Comparison of ENCODE assay signal across 30 cellular contexts in genomic region chr13:28778308-28779215, GRCh38. TPM values are rescaled to one million over a fixed set of nuclear protein-coding genes. Genes with fewer than 3 reads are reported as not detected.
"Had no signal": no experiment of that assay in that cellular context is flagged by ENCODE, and none has a peak within 500 bp of the region (broad histone marks: within the 10 kb centered on the region; RNA-seq: fewer than 3 reads in every experiment).

No MANE protein-coding gene starts in this region.

- H3K4me1 Mint-ChIP-seq: activated CD4-positive, alpha-beta memory T cell treated with anti-CD3 and anti-CD28 coated beads, Interleukin-2, amount 10 ng/mL, durations not matched to agents 7 days and 5 days; activated CD4-positive, alpha-beta T cell treated with anti-CD3 and anti-CD28 coated beads, Interleukin-2, amount 10 ng/mL, durations not matched to agents 7 days and 5 days; activated naive CD4-positive, alpha-beta T cell treated with anti-CD3 and anti-CD28 coated beads, Interleukin-2, amount 10 ng/mL, durations not matched to agents 7 days and 5 days; activated naive CD8-positive, alpha-beta T cell treated with anti-CD3 and anti-CD28 coated beads, Interleukin-2, amount 10 ng/mL, durations not matched to agents 7 days and 5 days; central memory CD8-positive, alpha-beta T cell; endodermal cell; WTC11 had no signal

- ATAC-seq: activated naive CD4-positive, alpha-beta T cell treated with anti-CD3 and anti-CD28 coated beads, Interleukin-2, amount 50 U/mL, for 72 hours; activated T-cell treated with anti-CD3 and anti-CD28 coated beads, Interleukin-2, amount 50 U/mL, for 72 hours; esophagus mucosa; WTC11 had no signal

- H3K4me3 ChIP-seq: coronary artery, dorsolateral prefrontal cortex had no signal

- DNase-seq: activated CD4-positive, alpha-beta memory T cell treated with anti-CD3 and anti-CD28 coated beads, Interleukin-2, amount 10 ng/mL, durations not matched to agents 7 days and 5 days; activated CD4-positive, alpha-beta T cell treated with anti-CD3 and anti-CD28 coated beads for 1 hour; activated CD4-positive, alpha-beta T cell treated with anti-CD3 and anti-CD28 coated beads for 4 hours; activated CD4-positive, alpha-beta T cell treated with anti-CD3 and anti-CD28 coated beads, Interleukin-2, amount 10 ng/mL, durations not matched to agents 7 days and 5 days; activated CD4-positive, alpha-beta T cell treated with anti-CD3 and anti-CD28 coated beads, Interleukin-2, amount 50 U/mL, for 4 hours; activated CD8-positive, alpha-beta memory T cell treated with anti-CD3 and anti-CD28 coated beads, Interleukin-2, amount 50 U/mL, for 48 hours; activated gamma-delta T cell; activated naive CD4-positive, alpha-beta T cell; activated naive CD4-positive, alpha-beta T cell treated with anti-CD3 and anti-CD28 coated beads, Interleukin-2, amount 10 ng/mL, durations not matched to agents 7 days and 5 days; activated naive CD8-positive, alpha-beta T cell treated with anti-CD3 and anti-CD28 coated beads, Interleukin-2, amount 10 ng/mL, durations not matched to agents 7 days and 5 days; activated T-cell treated with anti-CD3 and anti-CD28 coated beads for 4 hours; activated T-cell treated with anti-CD3 and anti-CD28 coated beads, Interleukin-2, amount 50 U/mL, for 24 hours; activated T-cell treated with anti-CD3 and anti-CD28 coated beads, Interleukin-2, amount 50 U/mL, for 72 hours; brain microvascular endothelial cell; dorsolateral prefrontal cortex; effector memory CD4-positive, alpha-beta T cell; endodermal cell; foreskin fibroblast; glutamatergic neuron; T-helper 2 cell had no signal

- H3K36me3 ChIP-seq: brain microvascular endothelial cell had no signal

- H3K27me3 ChIP-seq: brain microvascular endothelial cell, dorsolateral prefrontal cortex had no signal

- H3K27ac Mint-ChIP-seq: activated CD4-positive, alpha-beta memory T cell treated with anti-CD3 and anti-CD28 coated beads, Interleukin-2, amount 10 ng/mL, durations not matched to agents 7 days and 5 days; activated CD4-positive, alpha-beta T cell treated with anti-CD3 and anti-CD28 coated beads, Interleukin-2, amount 10 ng/mL, durations not matched to agents 7 days and 5 days; activated naive CD4-positive, alpha-beta T cell treated with anti-CD3 and anti-CD28 coated beads, Interleukin-2, amount 10 ng/mL, durations not matched to agents 7 days and 5 days; activated naive CD4-positive, alpha-beta T cell treated with anti-CD3 and anti-CD28 coated beads, Interleukin-2, amount 50 U/mL, for 72 hours; activated naive CD8-positive, alpha-beta T cell treated with anti-CD3 and anti-CD28 coated beads, Interleukin-2, amount 10 ng/mL, durations not matched to agents 7 days and 5 days; activated T-cell treated with anti-CD3 and anti-CD28 coated beads, Interleukin-2, amount 50 U/mL, for 24 hours; activated T-cell treated with anti-CD3 and anti-CD28 coated beads, Interleukin-2, amount 50 U/mL, for 72 hours; dendritic cell treated with granulocyte-macrophage colony-stimulating factor and Interleukin-4, amounts not matched to agents 40 ng/mL and 50 ng/mL, for 4 days; endodermal cell; WTC11 had no signal

- H3K36me3 Mint-ChIP-seq: activated naive CD4-positive, alpha-beta T cell treated with anti-CD3 and anti-CD28 coated beads, Interleukin-2, amount 10 ng/mL, durations not matched to agents 7 days and 5 days; activated naive CD8-positive, alpha-beta T cell treated with anti-CD3 and anti-CD28 coated beads, Interleukin-2, amount 10 ng/mL, durations not matched to agents 7 days and 5 days had no signal

- H3K4me3 Mint-ChIP-seq: activated CD4-positive, alpha-beta memory T cell treated with anti-CD3 and anti-CD28 coated beads, Interleukin-2, amount 10 ng/mL, durations not matched to agents 7 days and 5 days; activated CD4-positive, alpha-beta T cell treated with anti-CD3 and anti-CD28 coated beads, Interleukin-2, amount 10 ng/mL, durations not matched to agents 7 days and 5 days; activated naive CD4-positive, alpha-beta T cell treated with anti-CD3 and anti-CD28 coated beads, Interleukin-2, amount 10 ng/mL, durations not matched to agents 7 days and 5 days; activated naive CD8-positive, alpha-beta T cell treated with anti-CD3 and anti-CD28 coated beads, Interleukin-2, amount 10 ng/mL, durations not matched to agents 7 days and 5 days; activated T-cell treated with anti-CD3 and anti-CD28 coated beads, Interleukin-2, amount 50 U/mL, for 24 hours; activated T-cell treated with anti-CD3 and anti-CD28 coated beads, Interleukin-2, amount 50 U/mL, for 72 hours; central memory CD8-positive, alpha-beta T cell; dendritic cell treated with granulocyte-macrophage colony-stimulating factor and Interleukin-4, amounts not matched to agents 40 ng/mL and 50 ng/mL, for 4 days; endodermal cell; WTC11 had no signal

- H3K27ac ChIP-seq: brain microvascular endothelial cell, coronary artery, dorsolateral prefrontal cortex, VCaP had no signal

RNA-seq across cellular contexts. Expression of gene MTUS2, which starts 41.6 kb away (rescaled TPM):
- total RNA-seq: activated CD4-positive, alpha-beta memory T cell treated with anti-CD3 and anti-CD28 coated beads, Interleukin-2, amount 10 ng/mL, durations not matched to agents 7 days and 5 days; activated CD4-positive, alpha-beta T cell treated with anti-CD3 and anti-CD28 coated beads, Interleukin-2, amount 10 ng/mL, durations not matched to agents 7 days and 5 days; activated naive CD4-positive, alpha-beta T cell treated with anti-CD3 and anti-CD28 coated beads, Interleukin-2, amount 50 U/mL, for 72 hours; activated naive CD8-positive, alpha-beta T cell treated with anti-CD3 and anti-CD28 coated beads, Interleukin-2, amount 10 ng/mL, durations not matched to agents 7 days and 5 days; bronchial epithelial cell; epithelial cell of proximal tubule; T-helper 1 cell treated with Interleukin-12 subunit alpha and Interleukin-12 subunit beta and Interleukin-4 antibody, amounts not matched to agents 30 ng/mL and 1 ng/mL, for 36 hours had no signal
